15 cellular contexts compared by ENCODE assay signal in genomic region chr4:183968931-183969330, GRCh38.
"Had no signal": no experiment of that assay in that cellular context is flagged by ENCODE, and none has a peak within 500 bp of the region (broad histone marks: within the 10 kb centered on the region; RNA-seq: fewer than 3 reads in every experiment).

No MANE protein-coding gene starts in this region.

- DNase-seq: colonic mucosa; effector CD4-positive, alpha-beta T cell; gastrocnemius medialis; heart right ventricle; hypothalamus; mammary epithelial cell; mucosa of descending colon; naive thymus-derived CD8-positive, alpha-beta T cell; spleen; stimulated activated CD4-positive, alpha-beta T cell treated with anti-CD3 and anti-CD28 coated beads, Interleukin-15, amount 100 ng/mL, for 24 hours; stimulated activated CD4-positive, alpha-beta T cell treated with anti-CD3 and anti-CD28 coated beads, Interleukin-1b, Interleukin-23, amount 100 ng/mL, for 48 hours; stimulated activated CD4-positive, alpha-beta T cell treated with anti-CD3 and anti-CD28 coated beads, Interleukin-4, amount 100 ng/mL, for 24 hours; stimulated activated naive B cell treated with anti-CD40 and anti-IgM and Interleukin-4, amounts not matched to agents 10 μg/mL and 1 μg/mL and 100 μg/mL, for 72 hours; stimulated activated naive CD8-positive, alpha-beta T cell treated with anti-CD3 and anti-CD28 coated beads, Interleukin-15, amount 100 ng/mL, for 72 hours; testis had no signal

- H3K36me3 Mint-ChIP-seq: stimulated activated naive B cell treated with anti-CD40 and anti-IgM and Interleukin-4, amounts not matched to agents 10 μg/mL and 1 μg/mL and 100 μg/mL, for 72 hours had no signal

- H3K4me1 Mint-ChIP-seq: stimulated activated naive B cell treated with anti-CD40 and anti-IgM and Interleukin-4, amounts not matched to agents 10 μg/mL and 1 μg/mL and 100 μg/mL, for 72 hours; stimulated activated naive CD8-positive, alpha-beta T cell treated with anti-CD3 and anti-CD28 coated beads, Interleukin-15, amount 100 ng/mL, for 72 hours had no signal

- H3K4me3 Mint-ChIP-seq: naive thymus-derived CD8-positive, alpha-beta T cell; stimulated activated naive B cell treated with anti-CD40 and anti-IgM and Interleukin-4, amounts not matched to agents 10 μg/mL and 1 μg/mL and 100 μg/mL, for 72 hours; stimulated activated naive CD8-positive, alpha-beta T cell treated with anti-CD3 and anti-CD28 coated beads, Interleukin-15, amount 100 ng/mL, for 72 hours had no signal

- H3K27ac Mint-ChIP-seq: stimulated activated naive B cell treated with anti-CD40 and anti-IgM and Interleukin-4, amounts not matched to agents 10 μg/mL and 1 μg/mL and 100 μg/mL, for 72 hours had no signal
